Comparison of ENCODE assay signal across 8 cellular contexts in genomic region chr7:103280803-103281155, GRCh38. TPM values are rescaled to one million over a fixed set of nuclear protein-coding genes. Genes with fewer than 3 reads are reported as not detected.
DNase-seq lines count a peak whose midpoint lies in the region; ATAC-seq and TF ChIP-seq lines count a peak whose summit lies in the region.
"Not testable (repeated sequence)": the region's sequence is repeated elsewhere in the genome, so short reads cannot be mapped to it uniquely, and the experiment has no call there.

No MANE protein-coding gene starts in this region.

- not testable (repeated sequence) for H3K9me3 ChIP-seq in ES-I3 (ENCODE audit: control insufficient read depth, insufficient read depth, low read length); iPS DF 6.9 (ENCODE audit: control insufficient read depth, insufficient read depth, low read length); thoracic aorta

- H3K9me3 Mint-ChIP-seq in chondrocyte (ENCODE audit: low read depth), result not testable (repeated sequence)

- not testable (repeated sequence) for H3K27me3 Mint-ChIP-seq in chondrocyte (ENCODE audit: low read depth)

- H3K27ac Mint-ChIP-seq in chondrocyte (ENCODE audit: unreplicated experiment), result not testable (repeated sequence)

- not testable (repeated sequence) for H3K4me1 ChIP-seq in ES-I3 (ENCODE audit: insufficient read depth, low read length); iPS DF 6.9 (ENCODE audit: control insufficient read depth, insufficient read depth, low read length); thoracic aorta (ENCODE audit: control insufficient read depth in 1 of 2, low read depth in 2 of 2)

- H3K4me1 Mint-ChIP-seq in chondrocyte (ENCODE audit: low read depth), result peaks cover 15% of the 10 kb centered on the region

- not testable (repeated sequence) for TF ChIP-seq CTCF in chondrocyte (IDR thresholded peaks at IDR 0.05); thoracic aorta (IDR thresholded peaks at IDR 0.05)

- ATAC-seq in HG02588 (IDR thresholded peaks at IDR 0.05; ENCODE audit: unreplicated experiment), result peak; percentile 15
- ATAC-seq in thoracic aorta (ENCODE audit: insufficient number of reproducible peaks, low FRiP score, low read depth), result not testable (repeated sequence)

- H3K27ac ChIP-seq in iPS DF 6.9 (ENCODE audit: low read length), result not testable (repeated sequence)
- H3K27ac ChIP-seq in thoracic aorta, result peak overlapping the region; percentile 0 to 44

- peak overlapping the region; percentile 93 for H3K4me3 Mint-ChIP-seq in chondrocyte (ENCODE audit: unreplicated experiment)

- not testable (repeated sequence) for H3K36me3 ChIP-seq in ES-I3 (ENCODE audit: insufficient read depth, low read length); iPS DF 6.9 (ENCODE audit: control insufficient read depth, insufficient read depth, low read length); thoracic aorta

- WGBS in iPS DF 6.9 (ENCODE audit: insufficient coverage, insufficient read length), result no CpG with 5 or more reads among the region's 25 CpGs

- H3K27me3 ChIP-seq in iPS DF 6.9 (ENCODE audit: control insufficient read depth, insufficient read depth, low read length); thoracic aorta (replicated peaks; ENCODE audit: insufficient read depth): not testable (repeated sequence)

- H3K4me3 ChIP-seq in iPS DF 6.9 (ENCODE audit: low read length), result peak overlapping the region; percentile 34; the same call in 1 of the 2 replicates
- H3K4me3 ChIP-seq in thoracic aorta, result peak overlapping the region; percentile 90

- DNase-seq in NCI-H1092 treated with DMSO at 0.1 percent for 48 hours (lab: John Stamatoyannopoulos, UW), result peak; percentile 72
- DNase-seq in activated CD4-positive, alpha-beta T cell treated with anti-CD3 and anti-CD28 coated beads, Interleukin-2, amount 50 U/mL, for 48 hours, result peak; percentile 29 to 33
- not testable (repeated sequence) for DNase-seq in chondrocyte (ENCODE audit: low spot score); iPS DF 6.9 (ENCODE audit: low read depth, low spot score); thoracic aorta (ENCODE audit: low spot score)
- peak; percentile 37 for DNase-seq in occipital lobe (lab: John Stamatoyannopoulos, UW)

- not testable (repeated sequence) for H3K36me3 Mint-ChIP-seq in chondrocyte (ENCODE audit: low read depth)

- peak overlapping the region; percentile 63; the same call in 1 of the 2 replicates for H3K9ac ChIP-seq in ES-I3 (ENCODE audit: low read depth, low read length)

RNA-seq across cellular contexts. Expression of gene PMPCB, which starts 16.5 kb away (rescaled TPM):
- total RNA-seq in chondrocyte (34.1 to 46.1 TPM (median 37.1 TPM) in 3 replicates), occipital lobe (61.9 TPM), thoracic aorta (10 to 100 TPM; 37.8 to 42.0 TPM)
